In the genomic region with DNA sequence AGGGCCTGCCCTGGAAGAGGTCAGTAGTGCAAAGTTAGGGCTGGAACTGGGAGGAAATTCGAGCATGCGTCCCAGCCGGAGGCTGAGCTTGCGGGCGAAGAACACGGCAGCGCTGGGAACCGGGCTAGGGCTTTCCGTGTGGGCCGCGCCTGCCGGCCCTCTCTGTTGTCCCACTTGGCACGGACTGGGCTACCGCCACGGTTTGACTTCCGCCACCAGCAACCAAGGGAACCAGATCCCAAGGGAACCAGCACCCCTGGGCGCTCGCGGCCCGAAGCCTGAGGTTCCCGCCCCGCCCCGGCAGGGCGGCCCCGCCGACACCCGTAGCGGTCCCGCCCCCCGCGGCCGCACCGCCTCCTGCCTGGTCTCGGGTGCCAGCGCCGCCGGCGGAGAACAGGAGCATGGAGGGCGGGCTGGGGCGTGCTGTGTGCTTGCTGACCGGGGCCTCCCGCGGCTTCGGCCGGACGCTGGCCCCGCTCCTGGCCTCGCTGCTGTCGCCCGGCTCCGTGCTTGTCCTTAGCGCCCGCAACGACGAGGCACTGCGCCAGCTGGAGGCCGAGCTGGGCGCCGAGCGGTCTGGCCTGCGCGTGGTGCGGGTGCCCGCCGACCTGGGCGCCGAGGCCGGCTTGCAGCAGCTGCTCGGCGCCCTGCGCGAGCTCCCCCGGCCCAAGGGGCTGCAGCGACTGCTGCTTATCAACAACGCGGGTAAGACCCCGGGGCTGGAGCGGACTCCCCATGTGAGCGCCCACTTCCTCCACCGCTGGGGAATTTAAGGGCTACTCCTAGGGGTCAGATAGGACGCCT, we compare ENCODE assay signal across 8 cellular contexts. TPM values are rescaled to one million over a fixed set of nuclear protein-coding genes. Genes with fewer than 3 reads are reported as not detected.
DNase-seq lines count a peak whose midpoint lies in the region; ATAC-seq and TF ChIP-seq lines count a peak whose summit lies in the region.

A gene (plus strand): TSS at position 377 of the 804 bp plus-strand sequence. CDS start 25 bp downstream, at position 402.

- H3K4me3 ChIP-seq in Panc1 (ENCODE audit: low read depth in 2 of 2, low read length in 2 of 2) (peak within 1 kb of the TSS; percentile 71 to 77), fibroblast of the aortic adventitia (ENCODE audit: low read depth, low read length) (peak within 1 kb of the TSS; percentile 74)

- H3K27me3 Mint-ChIP-seq in natural killer cell treated with Interleukin-12 subunit alpha and Interleukin-12 subunit beta and Interleukin-15 and Interleukin-18, amount 100 ng/mL, for 72 hours = peaks cover 17 to 47% of the 10 kb centered on the region in 2 donors

- H3K36me3 ChIP-seq in Panc1 (ENCODE audit: control insufficient read depth, insufficient read depth, low read length) = no peaks in the 10 kb centered on the region; the same call in 1 of the 2 replicates

- H3K9me3 Mint-ChIP-seq in natural killer cell treated with Interleukin-12 subunit alpha and Interleukin-12 subunit beta and Interleukin-15 and Interleukin-18, amount 100 ng/mL, for 72 hours = no peaks in the 10 kb centered on the region

- DNase-seq in DMS114 treated with DMSO at 0.1 percent for 48 hours (lab: John Stamatoyannopoulos, UW; ENCODE audit: unreplicated experiment) = peak; percentile 71
- peak; percentile 72 for DNase-seq in HT-29 (ENCODE audit: low spot score)
- no peak for DNase-seq in Panc1 (ENCODE audit: low read depth, low spot score)
- DNase-seq in activated effector memory CD4-positive, alpha-beta T cell treated with Interleukin-2 at 50 U/mL for 16 hours = peak; percentile 31
- peak; percentile 45 for DNase-seq in fibroblast of the aortic adventitia (ENCODE audit: low read depth)
- DNase-seq in natural killer cell treated with Interleukin-12 subunit alpha and Interleukin-12 subunit beta and Interleukin-15 and Interleukin-18, amount 100 ng/mL, for 72 hours (ENCODE audit: low spot score) = peak; percentile 73
- DNase-seq in superior temporal gyrus (ENCODE audit: extremely low spot score) = peak; percentile 60

- peak within 1 kb of the TSS; percentile 86 for H3K27ac ChIP-seq in Panc1 (ENCODE audit: low read length)

- peak; percentile 93 for ATAC-seq in GM21367 (IDR thresholded peaks at IDR 0.05; ENCODE audit: unreplicated experiment)
- peak; percentile 94 for ATAC-seq in Panc1
- ATAC-seq in natural killer cell treated with Interleukin-12 subunit alpha and Interleukin-12 subunit beta and Interleukin-15 and Interleukin-18, amount 100 ng/mL, for 72 hours = peak; percentile 93 to 95

- intact Hi-C loops in Panc1 (cut with micrococcal nuclease; ENCODE audit: unreplicated experiment) = no loop called here

- H3K27ac Mint-ChIP-seq in natural killer cell treated with Interleukin-12 subunit alpha and Interleukin-12 subunit beta and Interleukin-15 and Interleukin-18, amount 100 ng/mL, for 72 hours = no peak within 1 kb of the TSS

- TF ChIP-seq CTCF in Panc1 (IDR thresholded peaks at IDR 0.05) (no peak), fibroblast of the aortic adventitia (IDR thresholded peaks at IDR 0.05; ENCODE audit: insufficient read depth, low read length) (no peak)

- no peaks in the 10 kb centered on the region for H3K27me3 ChIP-seq in Panc1 (ENCODE audit: control insufficient read depth, insufficient read depth, low read length)

- H3K4me3 Mint-ChIP-seq in natural killer cell treated with Interleukin-12 subunit alpha and Interleukin-12 subunit beta and Interleukin-15 and Interleukin-18, amount 100 ng/mL, for 72 hours = peak within 1 kb of the TSS; percentile 81

- no peaks in the 10 kb centered on the region for H3K9me3 ChIP-seq in Panc1 (ENCODE audit: control insufficient read depth, insufficient read depth, low read depth, low read length)

- no TSS peak for BruUV-seq in Panc1 (replicated peaks; lab: Mats Ljungman, UMichigan)

- peaks cover 5 to 7% of the 10 kb centered on the region in 2 donors for H3K4me1 Mint-ChIP-seq in natural killer cell treated with Interleukin-12 subunit alpha and Interleukin-12 subunit beta and Interleukin-15 and Interleukin-18, amount 100 ng/mL, for 72 hours (ENCODE audit: low read depth in 2 of 2)

- POLR2A ChIA-PET in Panc1 (lab: Charles Lee) = no interaction called here

- no peaks in the 10 kb centered on the region for H3K36me3 Mint-ChIP-seq in natural killer cell treated with Interleukin-12 subunit alpha and Interleukin-12 subunit beta and Interleukin-15 and Interleukin-18, amount 100 ng/mL, for 72 hours

- peaks cover 18% of the 10 kb centered on the region for H3K4me1 ChIP-seq in Panc1 (ENCODE audit: control insufficient read depth, insufficient read depth, low read length)

- in situ Hi-C loops in Panc1 (cut with HindIII; ENCODE audit: low pct_unique_long_range_greater_than_20kb, low sequenced_read_pairs) = no loop called here

- CTCF ChIA-PET in Panc1 (lab: Charles Lee) = interaction anchor here (0.6 to 1.2 kb wide), 5 partner anchors 29 to 290 kb away, joined by 3 to 5 read pairs (median 4); no protein-coding TSS in a partner anchor

RNA-seq across cellular contexts. Expression of the gene that starts here (rescaled TPM):
- total RNA-seq in HT-29 (2014; rRNA removed; shearing (Covaris generic)) = 77.8 and 86.8 TPM in 2 replicates
- 75.4 TPM for total RNA-seq in Panc1 (2021; ENCODE audit: unreplicated experiment)
- polyA plus RNA-seq in Panc1 (2012; ENCODE audit: insufficient read length) = 96.2 TPM
- total RNA-seq in fibroblast of the aortic adventitia (ENCODE audit: low replicate concordance) = 14.3 and 58.3 TPM in 2 replicates
- 10 to 100 TPM in 1 of 2 donors, 1 to 10 TPM in 1; 3.4 to 10.2 TPM for total RNA-seq in natural killer cell treated with Interleukin-12 subunit alpha and Interleukin-12 subunit beta and Interleukin-15 and Interleukin-18, amount 100 ng/mL, for 72 hours
